ENCODE assay signal across 9 cellular contexts in the genomic region with DNA sequence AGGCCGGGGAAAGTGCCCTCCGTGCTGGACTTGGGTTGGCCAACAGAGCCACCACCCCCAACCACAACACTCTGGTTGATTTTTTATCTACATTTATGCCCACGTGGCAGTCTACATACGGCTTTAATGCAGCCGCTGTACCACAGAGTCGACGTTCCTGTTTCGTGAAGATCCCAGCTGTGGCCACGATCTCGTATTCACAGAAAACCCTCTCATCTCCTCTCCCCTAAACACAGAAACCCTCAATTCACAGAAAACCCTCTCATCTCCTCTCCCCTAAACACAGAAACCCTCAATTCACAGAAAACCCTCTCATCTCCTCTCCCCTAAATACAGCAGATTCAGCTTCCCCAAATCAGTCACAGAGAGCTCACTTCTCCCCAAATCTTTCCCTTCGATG. TPM values are rescaled to one million over a fixed set of nuclear protein-coding genes. Genes with fewer than 3 reads are reported as not detected.
A peak's percentile ranks its signal among the peaks of the same experiment; 100 is the strongest.
DNase-seq lines count a peak whose midpoint lies in the region; ATAC-seq, FAIRE-seq and TF ChIP-seq lines count a peak whose summit lies in the region.
"Not testable (repeated sequence)": the region's sequence is repeated elsewhere in the genome, so short reads cannot be mapped to it uniquely, and the experiment has no call there.
"Had no signal": no experiment of that assay in that cellular context is flagged by ENCODE, and none has a peak within 500 bp of the region (broad histone marks: within the 10 kb centered on the region; RNA-seq: fewer than 3 reads in every experiment).

No MANE protein-coding gene starts in this region.

- H3K4me3 Mint-ChIP-seq in activated CD8-positive, alpha-beta T cell treated with anti-CD3 and anti-CD28 coated beads, Interleukin-2, amount 10 ng/mL, durations not matched to agents 7 days and 5 days, result peak overlapping the region; percentile 29
- peak overlapping the region; percentile 71 for H3K4me3 Mint-ChIP-seq in activated naive CD8-positive, alpha-beta T cell treated with anti-CD3 and anti-CD28 coated beads, Interleukin-2, amount 10 ng/mL, durations not matched to agents 7 days and 5 days
- not testable (repeated sequence) for H3K4me3 Mint-ChIP-seq in neural crest cell

- CTCF ChIA-PET in activated CD8-positive, alpha-beta T cell treated with anti-CD3 and anti-CD28 coated beads, Interleukin-2, amount 10 ng/mL, durations not matched to agents 7 days and 5 days (lab: Charles Lee), result not testable (repeated sequence)

- H3K27me3 Mint-ChIP-seq in activated CD8-positive, alpha-beta T cell treated with anti-CD3 and anti-CD28 coated beads, Interleukin-2, amount 10 ng/mL, durations not matched to agents 7 days and 5 days (ENCODE audit: low read depth), result peaks cover 25% of the 10 kb centered on the region
- peaks cover 34% of the 10 kb centered on the region for H3K27me3 Mint-ChIP-seq in activated naive CD8-positive, alpha-beta T cell treated with anti-CD3 and anti-CD28 coated beads, Interleukin-2, amount 10 ng/mL, durations not matched to agents 7 days and 5 days
- not testable (repeated sequence) for H3K27me3 Mint-ChIP-seq in neural crest cell (ENCODE audit: low read depth)

- ATAC-seq in activated CD8-positive, alpha-beta T cell treated with anti-CD3 and anti-CD28 coated beads, Interleukin-2, amount 10 ng/mL, durations not matched to agents 7 days and 5 days, result peak; percentile 70
- peak; percentile 88 for ATAC-seq in activated naive CD8-positive, alpha-beta T cell treated with anti-CD3 and anti-CD28 coated beads, Interleukin-2, amount 10 ng/mL, durations not matched to agents 7 days and 5 days (ENCODE audit: low read depth)

- H3K36me3 Mint-ChIP-seq in activated CD8-positive, alpha-beta T cell treated with anti-CD3 and anti-CD28 coated beads, Interleukin-2, amount 10 ng/mL, durations not matched to agents 7 days and 5 days (ENCODE audit: low read depth); activated naive CD8-positive, alpha-beta T cell treated with anti-CD3 and anti-CD28 coated beads, Interleukin-2, amount 10 ng/mL, durations not matched to agents 7 days and 5 days; neural crest cell (ENCODE audit: low read depth): not testable (repeated sequence)

- H3K4me1 Mint-ChIP-seq in activated CD8-positive, alpha-beta T cell treated with anti-CD3 and anti-CD28 coated beads, Interleukin-2, amount 10 ng/mL, durations not matched to agents 7 days and 5 days (ENCODE audit: low read depth), result peaks cover 33% of the 10 kb centered on the region
- peaks cover 14% of the 10 kb centered on the region for H3K4me1 Mint-ChIP-seq in activated naive CD8-positive, alpha-beta T cell treated with anti-CD3 and anti-CD28 coated beads, Interleukin-2, amount 10 ng/mL, durations not matched to agents 7 days and 5 days
- H3K4me1 Mint-ChIP-seq in neural crest cell, result not testable (repeated sequence)

- H3K27ac Mint-ChIP-seq in activated CD8-positive, alpha-beta T cell treated with anti-CD3 and anti-CD28 coated beads, Interleukin-2, amount 10 ng/mL, durations not matched to agents 7 days and 5 days, result peak overlapping the region; percentile 47
- peak overlapping the region; percentile 68 for H3K27ac Mint-ChIP-seq in activated naive CD8-positive, alpha-beta T cell treated with anti-CD3 and anti-CD28 coated beads, Interleukin-2, amount 10 ng/mL, durations not matched to agents 7 days and 5 days
- H3K27ac Mint-ChIP-seq in neural crest cell (ENCODE audit: unreplicated experiment), result peak overlapping the region; percentile 57

- not testable (repeated sequence) for DNase-seq in HTR-8/SVneo (ENCODE audit: insufficient read length, low spot score); activated naive CD8-positive, alpha-beta T cell treated with anti-CD3 and anti-CD28 coated beads, Interleukin-2, amount 10 ng/mL, durations not matched to agents 7 days and 5 days; neural crest cell (ENCODE audit: low read depth, low spot score)
- peak; percentile 39 for DNase-seq in MV-4-11 (lab: John Stamatoyannopoulos, UW)
- DNase-seq in activated CD8-positive, alpha-beta T cell treated with anti-CD3 and anti-CD28 coated beads, Interleukin-2, amount 10 ng/mL, durations not matched to agents 7 days and 5 days, result peak; percentile 68

- not testable (repeated sequence) for H3K9me3 Mint-ChIP-seq in activated CD8-positive, alpha-beta T cell treated with anti-CD3 and anti-CD28 coated beads, Interleukin-2, amount 10 ng/mL, durations not matched to agents 7 days and 5 days (ENCODE audit: insufficient read depth); activated naive CD8-positive, alpha-beta T cell treated with anti-CD3 and anti-CD28 coated beads, Interleukin-2, amount 10 ng/mL, durations not matched to agents 7 days and 5 days; neural crest cell

- TF ChIP-seq CTCF in neural crest cell (conservative IDR thresholded peaks at IDR 0.05), result not testable (repeated sequence)

- POLR2A ChIA-PET in activated CD8-positive, alpha-beta T cell treated with anti-CD3 and anti-CD28 coated beads, Interleukin-2, amount 10 ng/mL, durations not matched to agents 7 days and 5 days (lab: Charles Lee), result interaction anchor here (0.6 to 0.7 kb wide), 2 partner anchors 10 to 175 kb away, joined by 3 read pairs; no protein-coding TSS in a partner anchor
- POLR2A ChIA-PET in activated naive CD8-positive, alpha-beta T cell treated with anti-CD3 and anti-CD28 coated beads, Interleukin-2, amount 10 ng/mL, durations not matched to agents 7 days and 5 days (lab: Charles Lee), result interaction anchor here (1.0 kb wide), 1 partner anchor 27 kb away, joined by 3 read pairs; no protein-coding TSS in a partner anchor

- peak; percentile 75 for FAIRE-seq in HTR-8/SVneo (lab: Jason Lieb, UNC)

RNA-seq across cellular contexts. Expression of a gene that starts 3.8 kb away (rescaled TPM):
- not detected for total RNA-seq in activated CD8-positive, alpha-beta T cell treated with anti-CD3 and anti-CD28 coated beads, Interleukin-2, amount 10 ng/mL, durations not matched to agents 7 days and 5 days
- total RNA-seq in activated naive CD8-positive, alpha-beta T cell treated with anti-CD3 and anti-CD28 coated beads, Interleukin-2, amount 10 ng/mL, durations not matched to agents 7 days and 5 days, result not detected
- not detected in 2 replicates for total RNA-seq in neural crest cell
- total RNA-seq: A172; A673; Calu3; CD4-positive, alpha-beta memory T cell had no signal

RNA-seq across cellular contexts. Expression of a gene that starts 27.6 kb away (rescaled TPM):
- total RNA-seq in activated CD8-positive, alpha-beta T cell treated with anti-CD3 and anti-CD28 coated beads, Interleukin-2, amount 10 ng/mL, durations not matched to agents 7 days and 5 days, result not detected
- not detected for total RNA-seq in activated naive CD8-positive, alpha-beta T cell treated with anti-CD3 and anti-CD28 coated beads, Interleukin-2, amount 10 ng/mL, durations not matched to agents 7 days and 5 days
- total RNA-seq in neural crest cell, result not detected in 2 replicates
- total RNA-seq: A172; A673; Calu3; CD4-positive, alpha-beta memory T cell had no signal
